Comparison of ENCODE assay signal across 21 cellular contexts in the genomic region with DNA sequence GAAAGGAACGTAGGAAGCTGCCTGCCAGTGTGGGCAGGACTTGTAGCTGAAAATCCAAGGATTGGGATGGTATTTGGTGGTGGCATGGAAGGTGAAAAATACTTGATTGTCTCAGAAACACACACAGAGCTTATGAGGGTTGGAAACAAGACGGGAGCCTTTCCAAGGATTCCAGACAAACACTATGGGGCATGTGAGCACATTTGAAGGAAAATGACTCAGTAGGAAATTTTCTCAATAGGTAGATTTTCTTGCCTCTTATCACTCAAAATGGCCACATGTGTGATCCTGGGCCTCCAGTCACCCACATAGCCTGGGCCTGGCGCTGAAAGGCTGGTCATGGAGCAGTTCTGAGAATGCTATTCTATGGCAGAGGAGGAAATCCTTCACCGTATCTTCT. TPM values are rescaled to one million over a fixed set of nuclear protein-coding genes. Genes with fewer than 3 reads are reported as not detected.
DNase-seq lines count a peak whose midpoint lies in the region; TF ChIP-seq lines count a peak whose summit lies in the region.
"Had no signal": no experiment of that assay in that cellular context is flagged by ENCODE, and none has a peak within 500 bp of the region (broad histone marks: within the 10 kb centered on the region; RNA-seq: fewer than 3 reads in every experiment).

No MANE protein-coding gene starts in this region.

- H2BK120ac ChIP-seq in neuronal stem cell (ENCODE audit: low read depth, low read length) = no peak overlapping the region

- no peak overlapping the region for H3K4ac ChIP-seq in neuronal stem cell (ENCODE audit: low read length)

- H3K14ac ChIP-seq in neuronal stem cell (ENCODE audit: low read length) = no peak overlapping the region

- no peak overlapping the region for H2AK5ac ChIP-seq in neuronal stem cell (ENCODE audit: low read depth, low read length)

- no peak for TF ChIP-seq POLR2A in lower leg skin (IDR thresholded peaks at IDR 0.05)

- no peak overlapping the region for H3K18ac ChIP-seq in neuronal stem cell (ENCODE audit: low read length)

- peaks cover 0 to 29% of the 10 kb centered on the region in 2 donors for H3K4me1 ChIP-seq in right atrium auricular region
- peaks cover 11 to 17% of the 10 kb centered on the region in 2 donors for H3K4me1 ChIP-seq in neuronal stem cell (ENCODE audit: control insufficient read depth in 2 of 2, insufficient read depth in 1 of 2, low read depth in 1 of 2, low read length in 2 of 2)
- H3K4me1 ChIP-seq: BLaER1 had no signal

- H3K4me3 ChIP-seq in right atrium auricular region (no peak overlapping the region), fibroblast of the aortic adventitia (ENCODE audit: low read depth, low read length) (no peak overlapping the region), neuronal stem cell (ENCODE audit: low read length in 2 of 2) (no peak overlapping the region), lower leg skin (ENCODE audit: low read depth, poor library complexity, severe bottlenecking) (no peak overlapping the region)
- H3K4me3 ChIP-seq: A549, BLaER1, GM12878, GM23248 had no signal

- DNase-seq in right atrium auricular region (ENCODE audit: low spot score) (no peak), cardiac septum (ENCODE audit: low spot score) (no peak), fibroblast of the aortic adventitia (ENCODE audit: low read depth) (peak; percentile 27), neuronal stem cell (ENCODE audit: low spot score) (no peak), cerebellar cortex (ENCODE audit: low spot score) (no peak), lower leg skin (ENCODE audit: low spot score in 2 of 2) (no peak), HK-2 (ENCODE audit: unreplicated experiment) (no peak)
- DNase-seq: Calu3; CD4-positive, alpha-beta memory T cell; EL; GM23248; HCEC 1CT; MM.1S; NCI-H1092; NCI-H2081; NCI-H2171 treated with DMSO at 0.1 percent for 48 hours; NCI-H446 treated with DMSO at 0.1 percent for 48 hours; NCI-H69 had no signal

- H3K9me3 ChIP-seq in right atrium auricular region (no peaks in the 10 kb centered on the region), neuronal stem cell (replicated peaks in 1 of 2; ENCODE audit: control insufficient read depth in 2 of 2, insufficient read depth in 1 of 2, low read depth in 1 of 2, low read length in 2 of 2) (no peaks in the 10 kb centered on the region)
- H3K9me3 ChIP-seq: A549, BLaER1 had no signal

- no peak overlapping the region for H3K9ac ChIP-seq in neuronal stem cell (ENCODE audit: low read depth, low read length, poor library complexity)
- H3K9ac ChIP-seq: BLaER1, GM23248 had no signal

- H3K36me3 ChIP-seq in right atrium auricular region (no peaks in the 10 kb centered on the region), neuronal stem cell (replicated peaks in 1 of 2; ENCODE audit: control insufficient read depth in 2 of 2, insufficient read depth in 2 of 2, low read length in 2 of 2) (no peaks in the 10 kb centered on the region)
- H3K36me3 ChIP-seq: BLaER1 had no signal

- no peak overlapping the region for H4K8ac ChIP-seq in neuronal stem cell (ENCODE audit: low read depth, low read length)

- no peak overlapping the region for H2BK12ac ChIP-seq in neuronal stem cell (ENCODE audit: low read length)

- WGBS in neuronal stem cell (ENCODE audit: extremely low coverage in 2 of 2, insufficient read length in 2 of 2, insufficient replicate concordance in 1 of 2), 2 donors = no CpG with 5 or more reads among the region's 4 CpGs
- WGBS in lower leg skin, 2 donors = 90 to 91% methylated on average over 4 of the region's 4 CpGs

- TF ChIP-seq CTCF in right atrium auricular region (IDR thresholded peaks at IDR 0.05) = no peak
- TF ChIP-seq CTCF in fibroblast of the aortic adventitia (IDR thresholded peaks at IDR 0.05; ENCODE audit: insufficient read depth, low read length) = no peak
- no peak for TF ChIP-seq CTCF in lower leg skin (IDR thresholded peaks at IDR 0.05)

- intact Hi-C loops in cardiac septum (cut with DNase I) = no loop called here
- intact Hi-C loops in lower leg skin (cut with DNase I; ENCODE audit: low total_unique reads) = no loop called here

- H2BK15ac ChIP-seq in neuronal stem cell (ENCODE audit: low read length) = no peak overlapping the region

- H2AFZ ChIP-seq in neuronal stem cell (ENCODE audit: low read length) = peak overlapping the region; percentile 48
- H2AFZ ChIP-seq: GM23248 had no signal

- H3K4me2 ChIP-seq in neuronal stem cell (ENCODE audit: insufficient read depth, low read length, poor library complexity, severe bottlenecking) = no peak overlapping the region
- H3K4me2 ChIP-seq: A549, BLaER1 had no signal

- H4K91ac ChIP-seq in neuronal stem cell (ENCODE audit: low read depth, low read length, poor library complexity) = no peak overlapping the region

- no peaks in the 10 kb centered on the region for H3K79me1 ChIP-seq in neuronal stem cell (ENCODE audit: low read depth, low read length)

- H3K27me3 ChIP-seq in right atrium auricular region (no peaks in the 10 kb centered on the region), neuronal stem cell (ENCODE audit: control insufficient read depth in 3 of 3, insufficient read depth in 3 of 3, low read depth in 1 of 3, low read length in 3 of 3) (peaks cover 0 to 3% (median 0%) of the 10 kb centered on the region in 3 experiments)
- H3K27me3 ChIP-seq: BLaER1 had no signal

- no peak overlapping the region for H3K23ac ChIP-seq in neuronal stem cell (ENCODE audit: low read depth, low read length, poor library complexity)

- H3K27ac ChIP-seq in right atrium auricular region (peak overlapping the region; percentile 78 to 93), neuronal stem cell (replicated peaks; ENCODE audit: low read length) (no peak overlapping the region)
- H3K27ac ChIP-seq: A549, BLaER1, GM23248 had no signal

- H2BK5ac ChIP-seq in neuronal stem cell (ENCODE audit: low read length) = no peak overlapping the region

RNA-seq across cellular contexts. Expression of gene CCNL1, which starts 47.4 kb away (rescaled TPM):
- 10 to 100 TPM; 43.8 to 44.3 TPM for total RNA-seq in right atrium auricular region
- total RNA-seq in cardiac septum = 41.7 TPM
- 86.7 and 138 TPM in 2 replicates for total RNA-seq in fibroblast of the aortic adventitia (ENCODE audit: low replicate concordance)
- 75.0 TPM for polyA plus RNA-seq in neuronal stem cell (2013, experiment 1 of 2)
- polyA plus RNA-seq in neuronal stem cell (2013, experiment 2 of 2) = 76.2 TPM
- 100 to 1,000 TPM; 113 to 308 (median 155) TPM for total RNA-seq in lower leg skin
